In the genomic region with DNA sequence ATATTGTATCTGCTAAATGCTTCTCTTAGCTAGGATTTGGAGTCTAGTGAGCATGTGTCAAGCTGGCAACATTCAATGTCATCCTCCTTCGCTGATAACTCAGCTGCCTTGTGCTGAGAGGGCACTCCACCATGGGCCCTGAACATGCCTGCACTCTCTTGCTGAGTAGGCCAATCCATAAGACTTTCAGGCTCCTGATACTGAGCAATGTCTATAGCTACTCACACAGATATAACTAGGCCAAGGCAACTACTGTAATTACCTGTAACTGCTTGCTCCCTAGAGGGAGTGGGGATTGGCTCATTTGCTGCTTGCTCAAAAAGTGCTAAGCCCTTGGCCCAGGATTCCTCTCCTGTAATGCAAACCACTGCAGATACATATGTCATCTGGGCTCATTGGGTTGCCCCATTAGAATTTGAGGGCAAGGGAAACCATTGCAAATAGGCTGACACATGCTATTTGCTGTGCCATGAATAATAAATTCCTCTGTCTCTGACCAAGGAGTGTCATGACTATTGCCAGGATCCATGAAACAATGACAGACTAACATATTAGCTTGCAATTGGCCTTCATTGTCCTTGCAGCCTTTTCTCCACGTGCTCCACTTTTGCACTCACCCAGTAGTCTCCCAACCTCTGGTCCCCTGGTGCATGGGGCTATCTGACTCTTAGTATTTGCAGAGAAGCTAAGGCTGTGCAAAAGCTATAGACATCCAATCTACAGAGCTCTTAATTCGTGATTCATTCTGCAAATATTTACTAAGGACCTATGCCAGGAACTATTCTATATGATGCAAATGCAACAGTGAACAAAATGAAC, we compare ENCODE assay signal across 13 cellular contexts. TPM values are rescaled to one million over a fixed set of nuclear protein-coding genes. Genes with fewer than 3 reads are reported as not detected.
DNase-seq lines count a peak whose midpoint lies in the region; ATAC-seq and TF ChIP-seq lines count a peak whose summit lies in the region.
"Had no signal": no experiment of that assay in that cellular context is flagged by ENCODE, and none has a peak within 500 bp of the region (broad histone marks: within the 10 kb centered on the region; RNA-seq: fewer than 3 reads in every experiment).

No MANE protein-coding gene starts in this region.

- no peaks in the 10 kb centered on the region for H3K4me1 Mint-ChIP-seq in CD4-positive, alpha-beta T cell (ENCODE audit: low read depth)

- no peak overlapping the region for H3K9ac ChIP-seq in adipocyte (ENCODE audit: low read length)

- POLR2A ChIA-PET in CD4-positive, alpha-beta T cell (lab: Charles Lee) = interaction anchor here (0.5 kb wide), 1 partner anchor 10 kb away, joined by 3 read pairs; no protein-coding TSS in a partner anchor

- H3K27me3 ChIP-seq in adipocyte (replicated peaks; ENCODE audit: control insufficient read depth, insufficient read depth, low read length) (no peaks in the 10 kb centered on the region), foreskin keratinocyte (no peaks in the 10 kb centered on the region), testis (no peaks in the 10 kb centered on the region)
- H3K27me3 ChIP-seq in CD4-positive, alpha-beta T cell (ENCODE audit: control insufficient read depth, insufficient read depth, low read length) = no peaks in the 10 kb centered on the region
- H3K27me3 ChIP-seq: vagina had no signal

- H3K4me3 Mint-ChIP-seq in CD4-positive, alpha-beta T cell = no peak overlapping the region
- H3K4me3 Mint-ChIP-seq: natural killer cell; T-helper 1 cell treated with Interleukin-12 subunit alpha and Interleukin-12 subunit beta and Interleukin-4 antibody, amounts not matched to agents 30 μg/mL and 1 μg/mL, for 36 hours had no signal

- 65 to 77% methylated on average over 3 of the region's 3 CpGs for WGBS in testis, 2 donors

- no peak for TF ChIP-seq POLR2A in testis (IDR thresholded peaks at IDR 0.05)

- H3K27ac ChIP-seq in foreskin keratinocyte (no peak overlapping the region), testis (no peak overlapping the region)
- no peak overlapping the region for H3K27ac ChIP-seq in CD4-positive, alpha-beta T cell (ENCODE audit: low read depth, low read length)
- H3K27ac ChIP-seq: skin epidermis, vagina had no signal

- H3K27me3 Mint-ChIP-seq in CD4-positive, alpha-beta T cell = no peaks in the 10 kb centered on the region

- intact Hi-C loops in testis (cut with DNase I; ENCODE audit: low total_unique reads) = no loop called here
- intact Hi-C loops in CD4-positive, alpha-beta T cell (cut with DNase I, micrococcal nuclease) = no loop called here

- H3K9me3 Mint-ChIP-seq in CD4-positive, alpha-beta T cell = no peaks in the 10 kb centered on the region
- H3K9me3 Mint-ChIP-seq: natural killer cell; T-helper 1 cell treated with Interleukin-12 subunit alpha and Interleukin-12 subunit beta and Interleukin-4 antibody, amounts not matched to agents 30 μg/mL and 1 μg/mL, for 36 hours had no signal

- H3K36me3 ChIP-seq in adipocyte (ENCODE audit: control insufficient read depth, insufficient read depth, low read length, severe bottlenecking) = no peaks in the 10 kb centered on the region
- no peaks in the 10 kb centered on the region for H3K36me3 ChIP-seq in testis (ENCODE audit: low read depth, missing control alignments)
- H3K36me3 ChIP-seq: vagina had no signal

- H3K9me3 ChIP-seq in adipocyte (ENCODE audit: control insufficient read depth, low read length) = no peaks in the 10 kb centered on the region
- no peaks in the 10 kb centered on the region for H3K9me3 ChIP-seq in testis
- no peaks in the 10 kb centered on the region for H3K9me3 ChIP-seq in CD4-positive, alpha-beta T cell (ENCODE audit: control insufficient read depth, low read length)
- H3K9me3 ChIP-seq: vagina had no signal

- CTCF ChIA-PET in CD4-positive, alpha-beta T cell (lab: Charles Lee) = no interaction called here

- H3K4me3 ChIP-seq in LNCaP clone FGC (ENCODE audit: low read depth, low read length) (no peak overlapping the region), adipocyte (ENCODE audit: low read length) (no peak overlapping the region), testis (no peak overlapping the region)
- H3K4me3 ChIP-seq: skin epidermis, vagina had no signal

- H3K4me1 ChIP-seq in adipocyte (ENCODE audit: control insufficient read depth, insufficient read depth, low read length) (no peaks in the 10 kb centered on the region), foreskin keratinocyte (peaks cover 7% of the 10 kb centered on the region), testis (no peaks in the 10 kb centered on the region)
- H3K4me1 ChIP-seq: vagina had no signal

- no peak for TF ChIP-seq CTCF in LNCaP clone FGC (IDR thresholded peaks at IDR 0.05; ENCODE audit: control insufficient read depth, extremely low read depth, insufficient read depth)
- TF ChIP-seq CTCF in foreskin keratinocyte (conservative IDR thresholded peaks at IDR 0.05) = no peak
- TF ChIP-seq CTCF in testis (IDR thresholded peaks at IDR 0.05) = no peak
- no peak for TF ChIP-seq CTCF in CD4-positive, alpha-beta T cell (IDR thresholded peaks at IDR 0.05)

- H3K36me3 Mint-ChIP-seq in CD4-positive, alpha-beta T cell (ENCODE audit: low read depth) = no peaks in the 10 kb centered on the region
- H3K36me3 Mint-ChIP-seq: natural killer cell had no signal

- DNase-seq in DMS153 treated with DMSO at 0.1 percent for 48 hours (lab: John Stamatoyannopoulos, UW; ENCODE audit: unreplicated experiment) (peak; percentile 47), LNCaP clone FGC (ENCODE audit: low read depth) (peak; percentile 82), adipocyte (ENCODE audit: low read depth) (peak; percentile 34), foreskin keratinocyte (peak; percentile 72 to 81), testis (no peak), GOT3 (lab: John Stamatoyannopoulos, UW) (no peak)
- DNase-seq in activated CD4-positive, alpha-beta T cell treated with anti-CD3 and anti-CD28 coated beads for 48 hours = no peak
- DNase-seq in CD4-positive, alpha-beta T cell = no peak
- DNase-seq: natural killer cell, NCI-H524 treated with DMSO at 0.1 percent for 48 hours had no signal

- H3K27ac Mint-ChIP-seq in CD4-positive, alpha-beta T cell = no peak overlapping the region
- H3K27ac Mint-ChIP-seq: natural killer cell; T-helper 1 cell treated with Interleukin-12 subunit alpha and Interleukin-12 subunit beta and Interleukin-4 antibody, amounts not matched to agents 30 μg/mL and 1 μg/mL, for 36 hours had no signal

- peak; percentile 63 for ATAC-seq in foreskin keratinocyte
- no peak for ATAC-seq in CD4-positive, alpha-beta T cell (ENCODE audit: poor library complexity)
- ATAC-seq: natural killer cell had no signal

RNA-seq across cellular contexts. Expression of a gene that starts 36.9 kb away (rescaled TPM):
- total RNA-seq in foreskin keratinocyte (27.1 and 30.1 TPM in 2 replicates), testis (10 to 100 TPM; 53.5 to 61.3 TPM)
- polyA plus RNA-seq in foreskin keratinocyte (6.5 and 6.7 TPM in 2 replicates), testis (ENCODE audit: insufficient read depth, low read depth, low replicate concordance) (25.4 TPM)
- 10 to 100 TPM; 12.7 to 12.8 TPM for total RNA-seq in CD4-positive, alpha-beta T cell

Comparison
In these comparisons a context has a peak if more than half of its experiments do, and no peak if none do; other contexts are left out.
1. DNase-seq: peak in DMS153 treated with DMSO at 0.1 percent for 48 hours (single experiment), LNCaP clone FGC (single experiment), adipocyte (single experiment) and foreskin keratinocyte (2 of 2); none in testis (single experiment), activated CD4-positive, alpha-beta T cell treated with anti-CD3 and anti-CD28 coated beads for 48 hours (single experiment), CD4-positive, alpha-beta T cell (0 of 10) and GOT3 (single experiment).